16 cellular contexts compared by ENCODE assay signal in genomic region chr2:9690716-9691498, GRCh38.
DNase-seq lines count a peak whose midpoint lies in the region; ATAC-seq, FAIRE-seq and TF ChIP-seq lines count a peak whose summit lies in the region.
"Had no signal": no experiment of that assay in that cellular context is flagged by ENCODE, and none has a peak within 500 bp of the region (broad histone marks: within the 10 kb centered on the region; RNA-seq: fewer than 3 reads in every experiment).

No MANE protein-coding gene starts in this region.

- TF ChIP-seq EP300 in A549 (IDR thresholded peaks at IDR 0.05) = no peak

- H3K4me3 ChIP-seq in A549 = no peak overlapping the region
- H3K4me3 ChIP-seq in GM12865 (ENCODE audit: low read depth, low read length) = no peak overlapping the region
- H3K4me3 ChIP-seq: psoas muscle had no signal

- H3K4me1 ChIP-seq in A549 = peaks cover 9% of the 10 kb centered on the region; the same call in 2 of the 3 replicates

- ATAC-seq in A549 = peak; percentile 32 to 64; a peak in 3 of 6 replicates
- peak; percentile 23; the same call in 2 of the 3 replicates for ATAC-seq in SK-N-SH treated with all-trans-retinoic acid at 6 μM for 48 hours
- ATAC-seq in GM21529 (IDR thresholded peaks at IDR 0.05; ENCODE audit: unreplicated experiment) = no peak
- ATAC-seq: activated CD4-positive, CD25-positive, alpha-beta regulatory T cell treated with anti-CD3 and anti-CD28 coated beads, Interleukin-2, amount 50 U/mL, for 24 hours; activated CD8-positive, alpha-beta memory T cell treated with anti-CD3 and anti-CD28 coated beads, Interleukin-2, amount 10 ng/mL, durations not matched to agents 7 days and 5 days; psoas muscle had no signal

- no peak for FAIRE-seq in A549 (lab: Jason Lieb, UNC)

- no peak overlapping the region for H3K4me2 ChIP-seq in A549

- H3K27ac ChIP-seq in A549 = peak overlapping the region in 1 of 2 experiments; percentile 1; a peak in 2 of 6 replicates

- 90% methylated on average over 11 of the region's 11 CpGs for WGBS in A549 (ENCODE audit: missing lambda C conversion rate)

- TF ChIP-seq CTCF in A549 (IDR thresholded peaks at IDR 0.05) (no peak), GM12865 (IDR thresholded peaks at IDR 0.05; ENCODE audit: insufficient read depth, low read depth, low read length, missing control alignments) (no peak)

- CTCF ChIA-PET in A549 (lab: Yijun Ruan, JAX) = interaction anchor here (0.6 to 1.9 kb wide), 5 partner anchors 9 to 108 kb away, joined by 3 to 7 read pairs (median 3); no protein-coding TSS in a partner anchor

- POLR2A ChIA-PET in A549 (lab: Yijun Ruan, JAX) = interaction anchor here (0.6 kb wide), 1 partner anchor 98 kb away, joined by 3 read pairs; no protein-coding TSS in a partner anchor

- no peaks in the 10 kb centered on the region for H3K9me3 ChIP-seq in A549
- H3K9me3 ChIP-seq: psoas muscle had no signal

- peak; percentile 25 to 53; a peak in 3 of 5 replicates for TF ChIP-seq RAD21 in A549 (conservative IDR thresholded peaks at IDR 0.05 in 1 of 2, IDR thresholded peaks at IDR 0.05 in 1 of 2)

- DNase-seq in A549 (ENCODE audit: low read depth in 1 of 2, low spot score in 1 of 2) (no peak), GM12865 (ENCODE audit: low read depth) (peak; percentile 18), iPS-NIHi7 (ENCODE audit: extremely low spot score) (peak; percentile 74), NCI-H146 treated with DMSO at 0.1 percent for 48 hours (lab: John Stamatoyannopoulos, UW; ENCODE audit: unreplicated experiment) (no peak), activated gamma-delta T cell (lab: John Stamatoyannopoulos, UW) (no peak)
- DNase-seq in stimulated activated CD4-positive, alpha-beta T cell treated with anti-CD3 and anti-CD28 coated beads, Interleukin-15, amount 100 ng/mL, for 24 hours = no peak
- DNase-seq: activated CD8-positive, alpha-beta memory T cell treated with anti-CD3 and anti-CD28 coated beads, Interleukin-2, amount 10 ng/mL, durations not matched to agents 7 days and 5 days; activated naive CD4-positive, alpha-beta T cell; DMS153; NCI-H2029; NCI-H748 treated with DMSO at 0.1 percent for 48 hours; RPMI8226 had no signal

- TF ChIP-seq POLR2A in A549 (IDR thresholded peaks at IDR 0.05; ENCODE audit: low read length) = no peak

TF ChIP-seq in A549, 52 proteins besides CTCF, POLR2A, EP300 and RAD21:
- no peak for TF ChIP-seq ATOH8 (CRISPR knock-in tag; IDR thresholded peaks at IDR 0.05; ENCODE audit: low read depth)
- TF ChIP-seq, protein P1, sequence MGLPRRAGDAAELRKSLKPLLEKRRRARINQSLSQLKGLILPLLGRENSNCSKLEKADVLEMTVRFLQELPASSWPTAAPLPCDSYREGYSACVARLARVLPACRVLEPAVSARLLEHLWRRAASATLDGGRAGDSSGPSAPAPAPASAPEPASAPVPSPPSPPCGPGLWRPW (IDR thresholded peaks at IDR 0.05) = no peak
- TF ChIP-seq SMC3 (IDR thresholded peaks at IDR 0.05) = 0 out of 3 replicates have a peak, but pooled peaks have one; percentile 10
- TF ChIP-seq HOXB13 (CRISPR knock-in tag; IDR thresholded peaks at IDR 0.05; ENCODE audit: low read depth) = no peak
- no peak for TF ChIP-seq CBX8 (IDR thresholded peaks at IDR 0.05)

TF ChIP-seq in SK-N-SH treated with all-trans-retinoic acid at 6 μM for 48 hours, 23 proteins besides CTCF, POLR2A, EP300 and RAD21:
- TF ChIP-seq ISL1 (CRISPR knock-in tag; IDR thresholded peaks at IDR 0.05) (no peak), ZNF565 (CRISPR knock-in tag; conservative IDR thresholded peaks at IDR 0.05; ENCODE audit: low read depth) (no peak), ESRRG (CRISPR knock-in tag; IDR thresholded peaks at IDR 0.05) (no peak), POU6F1 (CRISPR knock-in tag; IDR thresholded peaks at IDR 0.05; ENCODE audit: borderline replicate concordance, low read depth) (no peak), ZFP3 (CRISPR knock-in tag; IDR thresholded peaks at IDR 0.05) (no peak), ZNF70 (CRISPR knock-in tag; IDR thresholded peaks at IDR 0.05) (no peak), ZC3H10 (CRISPR knock-in tag; IDR thresholded peaks at IDR 0.05) (no peak), ZNF8 (CRISPR knock-in tag; IDR thresholded peaks at IDR 0.05) (no peak), RARB (CRISPR knock-in tag; IDR thresholded peaks at IDR 0.05) (no peak), GLIS3 (CRISPR knock-in tag; IDR thresholded peaks at IDR 0.05) (no peak), TOX (CRISPR knock-in tag; IDR thresholded peaks at IDR 0.05; ENCODE audit: borderline replicate concordance) (no peak), TSHZ2 (CRISPR knock-in tag; IDR thresholded peaks at IDR 0.05) (no peak), TCF4 (CRISPR knock-in tag; IDR thresholded peaks at IDR 0.05; ENCODE audit: borderline replicate concordance) (no peak), CREB5 (CRISPR knock-in tag; IDR thresholded peaks at IDR 0.05; ENCODE audit: low read depth) (no peak), OSR1 (CRISPR knock-in tag; IDR thresholded peaks at IDR 0.05) (no peak), SNAI2 (CRISPR knock-in tag; IDR thresholded peaks at IDR 0.05) (no peak), ARNTL (CRISPR knock-in tag; IDR thresholded peaks at IDR 0.05; ENCODE audit: borderline replicate concordance, low read depth) (no peak), BACH2 (CRISPR knock-in tag; IDR thresholded peaks at IDR 0.05; ENCODE audit: borderline replicate concordance) (no peak), CSDC2 (CRISPR knock-in tag; IDR thresholded peaks at IDR 0.05) (no peak)
- TF ChIP-seq, protein P2, sequence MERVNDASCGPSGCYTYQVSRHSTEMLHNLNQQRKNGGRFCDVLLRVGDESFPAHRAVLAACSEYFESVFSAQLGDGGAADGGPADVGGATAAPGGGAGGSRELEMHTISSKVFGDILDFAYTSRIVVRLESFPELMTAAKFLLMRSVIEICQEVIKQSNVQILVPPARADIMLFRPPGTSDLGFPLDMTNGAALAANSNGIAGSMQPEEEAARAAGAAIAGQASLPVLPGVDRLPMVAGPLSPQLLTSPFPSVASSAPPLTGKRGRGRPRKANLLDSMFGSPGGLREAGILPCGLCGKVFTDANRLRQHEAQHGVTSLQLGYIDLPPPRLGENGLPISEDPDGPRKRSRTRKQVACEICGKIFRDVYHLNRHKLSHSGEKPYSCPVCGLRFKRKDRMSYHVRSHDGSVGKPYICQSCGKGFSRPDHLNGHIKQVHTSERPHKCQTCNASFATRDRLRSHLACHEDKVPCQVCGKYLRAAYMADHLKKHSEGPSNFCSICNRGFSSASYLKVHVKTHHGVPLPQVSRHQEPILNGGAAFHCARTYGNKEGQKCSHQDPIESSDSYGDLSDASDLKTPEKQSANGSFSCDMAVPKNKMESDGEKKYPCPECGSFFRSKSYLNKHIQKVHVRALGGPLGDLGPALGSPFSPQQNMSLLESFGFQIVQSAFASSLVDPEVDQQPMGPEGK (CRISPR knock-in tag; IDR thresholded peaks at IDR 0.05; ENCODE audit: borderline replicate concordance) = no peak

Comparison
In these comparisons a context has a peak if more than half of its experiments do, and no peak if none do; other contexts are left out.
1. DNase-seq: peak in GM12865 (single experiment) and iPS-NIHi7 (single experiment); none in A549 (0 of 2), stimulated activated CD4-positive, alpha-beta T cell treated with anti-CD3 and anti-CD28 coated beads, Interleukin-15, amount 100 ng/mL, for 24 hours (single experiment), NCI-H146 treated with DMSO at 0.1 percent for 48 hours (single experiment) and activated gamma-delta T cell (single experiment).